In the genomic region with DNA sequence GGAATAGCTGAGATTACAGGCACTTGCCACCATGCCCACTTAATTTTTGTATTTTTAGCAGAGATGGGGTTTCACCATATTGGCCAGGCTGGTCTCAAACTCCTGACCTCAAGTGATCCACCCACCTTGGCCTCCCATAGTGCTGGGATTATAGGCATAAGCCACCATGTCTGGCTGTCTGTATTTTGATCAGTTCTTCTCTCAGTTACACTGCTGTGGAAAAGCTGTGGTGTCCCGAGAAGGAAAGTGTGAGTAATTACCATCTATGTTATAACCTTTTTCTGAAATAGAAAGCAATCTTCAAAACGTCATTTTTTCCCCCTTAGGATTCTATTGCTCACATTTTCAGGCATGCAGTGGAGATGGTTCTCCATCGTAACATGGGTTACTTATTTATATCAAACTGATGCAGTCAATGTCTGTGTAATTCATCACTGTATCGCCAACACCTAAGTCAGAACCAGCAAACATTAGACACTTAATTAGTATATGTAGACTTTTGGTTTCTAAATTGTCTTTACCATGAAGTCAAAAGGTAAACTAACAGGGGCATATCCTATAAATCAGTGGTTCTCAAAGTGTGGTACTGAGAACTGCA, we compare ENCODE assay signal across 21 cellular contexts.
DNase-seq lines count a peak whose midpoint lies in the region; ATAC-seq lines count a peak whose summit lies in the region.
"Had no signal": no experiment of that assay in that cellular context is flagged by ENCODE, and none has a peak within 500 bp of the region (broad histone marks: within the 10 kb centered on the region; RNA-seq: fewer than 3 reads in every experiment).

No MANE protein-coding gene starts in this region.

- no peaks in the 10 kb centered on the region for H3K36me3 Mint-ChIP-seq in effector memory CD8-positive, alpha-beta T cell (ENCODE audit: insufficient read depth)
- H3K36me3 Mint-ChIP-seq: neural progenitor cell had no signal

- H3K4me3 Mint-ChIP-seq in effector memory CD8-positive, alpha-beta T cell, result no peak overlapping the region
- H3K4me3 Mint-ChIP-seq: neural progenitor cell had no signal

- H3K4me1 Mint-ChIP-seq in effector memory CD8-positive, alpha-beta T cell (ENCODE audit: low read depth in 2 of 2), result no peaks in the 10 kb centered on the region
- H3K4me1 Mint-ChIP-seq: neural progenitor cell had no signal

- no peaks in the 10 kb centered on the region for H3K27me3 Mint-ChIP-seq in effector memory CD8-positive, alpha-beta T cell

- no peak overlapping the region for H3K27ac Mint-ChIP-seq in effector memory CD8-positive, alpha-beta T cell
- H3K27ac Mint-ChIP-seq: neural progenitor cell had no signal

- no peaks in the 10 kb centered on the region for H3K9me3 Mint-ChIP-seq in effector memory CD8-positive, alpha-beta T cell

- no peak for DNase-seq in activated CD4-positive, CD25-positive, alpha-beta regulatory T cell treated with anti-CD3 and anti-CD28 coated beads, Interleukin-2, amount 50 U/mL, for 72 hours
- peak; percentile 4 for DNase-seq in stimulated activated naive CD4-positive, alpha-beta T cell treated with Interleukin-2 at 50 U/mL for 16 hours (lab: John Stamatoyannopoulos, UW)
- DNase-seq in stimulated activated naive CD4-positive, alpha-beta T cell (lab: John Stamatoyannopoulos, UW), result no peak
- peak; percentile 42 for DNase-seq in stimulated activated CD4-positive, alpha-beta T cell treated with anti-CD3 and anti-CD28 coated beads, Interleukin-4, amount 100 ng/mL, for 24 hours
- DNase-seq in effector memory CD8-positive, alpha-beta T cell, result no peak
- DNase-seq: activated CD8-positive, alpha-beta memory T cell treated with anti-CD3 and anti-CD28 coated beads for 24 hours; activated gamma-delta T cell treated with Interleukin-2 at 50 U/mL for 16 hours; DMS79 treated with DMSO at 0.1 percent for 48 hours; effector CD4-positive, alpha-beta T cell; gastrocnemius medialis; KG1; kidney; NCI-H1930; NCI-H226; NCI-H774; upper lobe of right lung had no signal

- peak; percentile 80 to 82 for ATAC-seq in activated CD4-positive, CD25-positive, alpha-beta regulatory T cell treated with anti-CD3 and anti-CD28 coated beads, Interleukin-2, amount 50 U/mL, for 24 hours
- ATAC-seq in GM19395 (IDR thresholded peaks at IDR 0.05; ENCODE audit: unreplicated experiment) (no peak), HG03045 (IDR thresholded peaks at IDR 0.05; ENCODE audit: unreplicated experiment) (no peak)
- ATAC-seq in effector memory CD8-positive, alpha-beta T cell (replicated peaks), result no peak
- ATAC-seq: esophagus mucosa, gastrocnemius medialis, upper lobe of right lung had no signal

Comparison
In these comparisons a context has a peak if more than half of its experiments do, and no peak if none do; other contexts are left out.
1. DNase-seq: peak in stimulated activated naive CD4-positive, alpha-beta T cell treated with Interleukin-2 at 50 U/mL for 16 hours (single experiment) and stimulated activated CD4-positive, alpha-beta T cell treated with anti-CD3 and anti-CD28 coated beads, Interleukin-4, amount 100 ng/mL, for 24 hours (single experiment); none in activated CD4-positive, CD25-positive, alpha-beta regulatory T cell treated with anti-CD3 and anti-CD28 coated beads, Interleukin-2, amount 50 U/mL, for 72 hours (single experiment), stimulated activated naive CD4-positive, alpha-beta T cell (0 of 6) and effector memory CD8-positive, alpha-beta T cell (0 of 3).
2. ATAC-seq: peak in activated CD4-positive, CD25-positive, alpha-beta regulatory T cell treated with anti-CD3 and anti-CD28 coated beads, Interleukin-2, amount 50 U/mL, for 24 hours (2 of 2); none in GM19395 (single experiment), effector memory CD8-positive, alpha-beta T cell (single experiment) and HG03045 (single experiment).